Comparison of ENCODE assay signal across 35 cellular contexts in genomic region chr14:104810316-104810715, GRCh38.
"Had no signal": no experiment of that assay in that cellular context is flagged by ENCODE, and none has a peak within 500 bp of the region (broad histone marks: within the 10 kb centered on the region; RNA-seq: fewer than 3 reads in every experiment).

No MANE protein-coding gene starts in this region.

- H3K27ac Mint-ChIP-seq: activated CD4-positive, alpha-beta memory T cell treated with anti-CD3 and anti-CD28 coated beads for 36 hours; activated CD4-positive, alpha-beta T cell treated with anti-CD3 and anti-CD28 coated beads for 36 hours; activated CD4-positive, alpha-beta T cell treated with anti-CD3 and anti-CD28 coated beads, Interleukin-2, amount 10 ng/mL, durations not matched to agents 24 days and 14 days; activated CD8-positive, alpha-beta memory T cell treated with anti-CD3 and anti-CD28 coated beads, Interleukin-2, amount 10 ng/mL, durations not matched to agents 7 days and 5 days; activated CD8-positive, alpha-beta T cell treated with anti-CD3 and anti-CD28 coated beads, Interleukin-2, amount 10 ng/mL, durations not matched to agents 7 days and 5 days; activated naive CD4-positive, alpha-beta T cell treated with anti-CD3 and anti-CD28 coated beads for 36 hours; activated naive CD4-positive, alpha-beta T cell treated with anti-CD3 and anti-CD28 coated beads, Interleukin-2, amount 50 U/mL, for 24 hours; activated naive CD8-positive, alpha-beta T cell treated with anti-CD3 and anti-CD28 coated beads for 36 hours; activated naive CD8-positive, alpha-beta T cell treated with anti-CD3 and anti-CD28 coated beads, Interleukin-2, amount 50 U/mL, for 24 hours; activated T-helper 1 cell treated with anti-CD3 and anti-CD28 coated beads, Interleukin-12 subunit alpha, Interleukin-12 subunit beta, Interleukin-2, Interleukin-4 antibody, amounts not matched to agents 30 ng/mL and 10 ng/mL and 1 ng/mL, durations not matched to agents 14 hours and 24 hours and 36 hours; activated T-helper 2 cell treated with anti-CD3 and anti-CD28 coated beads, Interferon-gamma antibody, Interleukin-2, Interleukin-4, amounts not matched to agents 10 μg/mL and 5 μg/mL and 100 μg/mL, durations not matched to agents 14 hours and 24 hours and 36 hours; T-cell; T-helper 1 cell treated with Interleukin-12 subunit alpha and Interleukin-12 subunit beta and Interleukin-4 antibody, amounts not matched to agents 30 μg/mL and 1 μg/mL, for 36 hours; T-helper 2 cell treated with Interferon-gamma antibody and Interleukin-4, amounts not matched to agents 5 μg/mL and 100 μg/mL, for 36 hours had no signal

- H3K4me3 ChIP-seq: adrenal gland, body of pancreas, esophagus squamous epithelium, gastroesophageal sphincter had no signal

- H3K9me3 ChIP-seq: adrenal gland, body of pancreas, esophagus squamous epithelium, gastroesophageal sphincter had no signal

- H3K27ac ChIP-seq: adrenal gland, body of pancreas, epithelial cell of prostate, esophagus squamous epithelium, gastroesophageal sphincter, WERI-Rb-1 had no signal

- H3K36me3 ChIP-seq: adrenal gland, esophagus squamous epithelium, gastroesophageal sphincter had no signal

- H3K4me3 Mint-ChIP-seq: activated CD4-positive, alpha-beta memory T cell treated with anti-CD3 and anti-CD28 coated beads for 36 hours; activated CD4-positive, alpha-beta T cell treated with anti-CD3 and anti-CD28 coated beads for 36 hours; activated CD4-positive, alpha-beta T cell treated with anti-CD3 and anti-CD28 coated beads, Interleukin-2, amount 10 ng/mL, durations not matched to agents 24 days and 14 days; activated CD8-positive, alpha-beta memory T cell treated with anti-CD3 and anti-CD28 coated beads, Interleukin-2, amount 10 ng/mL, durations not matched to agents 7 days and 5 days; activated CD8-positive, alpha-beta T cell treated with anti-CD3 and anti-CD28 coated beads, Interleukin-2, amount 10 ng/mL, durations not matched to agents 7 days and 5 days; activated naive CD4-positive, alpha-beta T cell treated with anti-CD3 and anti-CD28 coated beads for 36 hours; activated naive CD4-positive, alpha-beta T cell treated with anti-CD3 and anti-CD28 coated beads, Interleukin-2, amount 50 U/mL, for 24 hours; activated naive CD8-positive, alpha-beta T cell treated with anti-CD3 and anti-CD28 coated beads for 36 hours; activated naive CD8-positive, alpha-beta T cell treated with anti-CD3 and anti-CD28 coated beads, Interleukin-2, amount 50 U/mL, for 24 hours; activated T-helper 1 cell treated with anti-CD3 and anti-CD28 coated beads, Interleukin-12 subunit alpha, Interleukin-12 subunit beta, Interleukin-2, Interleukin-4 antibody, amounts not matched to agents 30 ng/mL and 10 ng/mL and 1 ng/mL, durations not matched to agents 14 hours and 24 hours and 36 hours; T-cell; T-helper 1 cell treated with Interleukin-12 subunit alpha and Interleukin-12 subunit beta and Interleukin-4 antibody, amounts not matched to agents 30 μg/mL and 1 μg/mL, for 36 hours; T-helper 2 cell treated with Interferon-gamma antibody and Interleukin-4, amounts not matched to agents 5 μg/mL and 100 μg/mL, for 36 hours had no signal

- H3K27me3 Mint-ChIP-seq: activated CD4-positive, alpha-beta memory T cell treated with anti-CD3 and anti-CD28 coated beads for 36 hours; activated CD4-positive, alpha-beta T cell treated with anti-CD3 and anti-CD28 coated beads for 36 hours; activated CD4-positive, alpha-beta T cell treated with anti-CD3 and anti-CD28 coated beads, Interleukin-2, amount 10 ng/mL, durations not matched to agents 24 days and 14 days; activated CD8-positive, alpha-beta memory T cell treated with anti-CD3 and anti-CD28 coated beads, Interleukin-2, amount 10 ng/mL, durations not matched to agents 7 days and 5 days; activated naive CD4-positive, alpha-beta T cell treated with anti-CD3 and anti-CD28 coated beads, Interleukin-2, amount 50 U/mL, for 24 hours; activated naive CD8-positive, alpha-beta T cell treated with anti-CD3 and anti-CD28 coated beads for 36 hours; activated naive CD8-positive, alpha-beta T cell treated with anti-CD3 and anti-CD28 coated beads, Interleukin-2, amount 50 U/mL, for 24 hours; T-cell had no signal

- H3K27me3 ChIP-seq: adrenal gland, body of pancreas, esophagus squamous epithelium, gastroesophageal sphincter had no signal

- H3K9me3 Mint-ChIP-seq: activated CD4-positive, alpha-beta memory T cell treated with anti-CD3 and anti-CD28 coated beads for 36 hours; activated naive CD4-positive, alpha-beta T cell treated with anti-CD3 and anti-CD28 coated beads for 36 hours; activated naive CD4-positive, alpha-beta T cell treated with anti-CD3 and anti-CD28 coated beads, Interleukin-2, amount 50 U/mL, for 24 hours; activated naive CD8-positive, alpha-beta T cell treated with anti-CD3 and anti-CD28 coated beads for 36 hours; activated naive CD8-positive, alpha-beta T cell treated with anti-CD3 and anti-CD28 coated beads, Interleukin-2, amount 50 U/mL, for 24 hours; activated T-helper 1 cell treated with anti-CD3 and anti-CD28 coated beads, Interleukin-12 subunit alpha, Interleukin-12 subunit beta, Interleukin-2, Interleukin-4 antibody, amounts not matched to agents 30 ng/mL and 10 ng/mL and 1 ng/mL, durations not matched to agents 14 hours and 24 hours and 36 hours; activated T-helper 2 cell treated with anti-CD3 and anti-CD28 coated beads, Interferon-gamma antibody, Interleukin-2, Interleukin-4, amounts not matched to agents 10 μg/mL and 5 μg/mL and 100 μg/mL, durations not matched to agents 14 hours and 24 hours and 36 hours; T-cell; T-helper 1 cell treated with Interleukin-12 subunit alpha and Interleukin-12 subunit beta and Interleukin-4 antibody, amounts not matched to agents 30 μg/mL and 1 μg/mL, for 36 hours had no signal

- DNase-seq: activated CD4-positive, alpha-beta memory T cell treated with anti-CD3 and anti-CD28 coated beads for 36 hours; activated CD4-positive, alpha-beta T cell treated with anti-CD3 and anti-CD28 coated beads for 36 hours; activated CD4-positive, alpha-beta T cell treated with anti-CD3 and anti-CD28 coated beads, Interleukin-2, amount 10 ng/mL, durations not matched to agents 24 days and 14 days; activated CD4-positive, CD25-positive, alpha-beta regulatory T cell; activated CD4-positive, CD25-positive, alpha-beta regulatory T cell treated with anti-CD3 and anti-CD28 coated beads, Interleukin-2, amount 50 U/mL, for 72 hours; activated CD8-positive, alpha-beta memory T cell treated with anti-CD3 and anti-CD28 coated beads, Interleukin-2, amount 10 ng/mL, durations not matched to agents 7 days and 5 days; activated CD8-positive, alpha-beta memory T cell treated with anti-CD3 and anti-CD28 coated beads, Interleukin-2, amount 50 U/mL, for 4 hours; activated CD8-positive, alpha-beta T cell treated with anti-CD3 and anti-CD28 coated beads, Interleukin-2, amount 10 ng/mL, durations not matched to agents 7 days and 5 days; activated effector memory CD4-positive, alpha-beta T cell treated with anti-CD3 and anti-CD28 coated beads, Interleukin-2, amount 50 U/mL, for 16 hours; activated naive CD4-positive, alpha-beta T cell treated with anti-CD3 and anti-CD28 coated beads for 36 hours; activated naive CD8-positive, alpha-beta T cell treated with anti-CD3 and anti-CD28 coated beads for 36 hours; activated naive CD8-positive, alpha-beta T cell treated with anti-CD3 and anti-CD28 coated beads, Interleukin-2, amount 50 U/mL, for 24 hours; activated T-cell treated with anti-CD3 and anti-CD28 coated beads, Interleukin-2, amount 50 U/mL, for 1 hour; activated T-cell treated with anti-CD3 and anti-CD28 coated beads, Interleukin-2, amount 50 U/mL, for 48 hours; adrenal gland; amygdala; aorta; body of pancreas; caudate nucleus; cortex of kidney; dermis blood vessel endothelial cell; effector CD4-positive, alpha-beta T cell; esophagus squamous epithelium; foreskin melanocyte; SW 1271; T-cell; T1000; WERI-Rb-1 had no signal

- H3K36me3 Mint-ChIP-seq: activated CD8-positive, alpha-beta memory T cell treated with anti-CD3 and anti-CD28 coated beads, Interleukin-2, amount 10 ng/mL, durations not matched to agents 7 days and 5 days; activated naive CD4-positive, alpha-beta T cell treated with anti-CD3 and anti-CD28 coated beads, Interleukin-2, amount 50 U/mL, for 24 hours; T-cell had no signal

- ATAC-seq: activated CD4-positive, alpha-beta T cell treated with anti-CD3 and anti-CD28 coated beads for 36 hours; activated CD8-positive, alpha-beta memory T cell treated with anti-CD3 and anti-CD28 coated beads, Interleukin-2, amount 10 ng/mL, durations not matched to agents 7 days and 5 days; activated CD8-positive, alpha-beta T cell treated with anti-CD3 and anti-CD28 coated beads, Interleukin-2, amount 10 ng/mL, durations not matched to agents 7 days and 5 days; activated naive CD8-positive, alpha-beta T cell treated with anti-CD3 and anti-CD28 coated beads, Interleukin-2, amount 50 U/mL, for 24 hours; body of pancreas; gastroesophageal sphincter; T-cell had no signal
